Comparison of ENCODE assay signal across 1 cellular context in the genomic region with DNA sequence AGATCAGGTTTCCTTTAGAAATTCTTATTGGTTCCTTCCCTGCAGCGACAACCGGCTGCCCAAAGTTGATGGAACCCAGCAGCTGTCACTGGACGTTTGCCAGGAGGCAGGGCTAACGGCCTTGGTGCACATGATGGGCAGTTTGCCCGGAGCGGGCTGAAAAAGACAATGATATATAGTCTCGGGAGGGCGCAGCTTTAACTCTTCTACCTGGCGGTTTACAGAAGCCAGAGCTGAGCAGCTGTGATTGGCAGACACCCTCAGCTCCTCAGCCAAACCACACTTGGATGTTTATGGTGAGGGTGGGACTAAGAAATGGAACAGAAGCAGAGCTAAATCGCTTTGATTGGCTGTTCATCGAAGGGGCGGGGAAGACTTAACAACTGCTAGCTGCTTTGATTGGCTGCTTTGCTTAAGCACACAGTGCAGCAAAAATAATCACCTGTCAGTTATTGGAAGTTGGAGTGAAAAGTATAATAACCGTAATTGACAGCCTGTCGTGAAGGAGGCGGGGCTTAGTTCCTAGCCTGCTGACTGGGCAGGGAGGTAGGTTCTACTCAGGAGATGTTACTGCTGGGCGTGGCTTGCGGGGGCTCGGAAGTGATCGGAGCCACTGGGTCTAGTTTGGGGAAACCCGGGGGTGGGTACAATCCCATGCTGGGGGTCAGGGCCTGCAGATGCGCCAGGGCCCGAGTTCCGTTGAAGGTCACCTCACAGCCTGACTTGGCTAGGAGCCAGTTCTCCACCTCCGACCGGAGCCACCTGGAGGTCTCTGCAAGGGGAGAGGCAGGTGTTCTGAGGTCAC.
TF ChIP-seq lines count a peak whose summit lies in the region.

No MANE protein-coding gene starts in this region.

TF ChIP-seq in PFSK-1, 5 proteins besides CTCF, POLR2A, EP300 and RAD21:
- TF ChIP-seq SIN3A (IDR thresholded peaks at IDR 0.05; ENCODE audit: borderline replicate concordance, insufficient read depth, low read length) (0 out of 2 replicates have a peak, but pooled peaks have one; percentile 14), TAF1 (IDR thresholded peaks at IDR 0.05; ENCODE audit: borderline replicate concordance, insufficient read depth, low read length) (no peak), POLR2AphosphoS5 (IDR thresholded peaks at IDR 0.05; ENCODE audit: low read depth, low read length) (no peak), FOXP2 (optimal IDR thresholded peaks at IDR 0.05; ENCODE audit: borderline replicate concordance, extremely low read depth, extremely low read length, insufficient read depth) (no peak), REST (IDR thresholded peaks at IDR 0.05; ENCODE audit: insufficient read depth in 1 of 2, low read depth in 2 of 2, low read length in 2 of 2) (no peak)
